Comparison of ENCODE assay signal across 6 cellular contexts in genomic region chr10:119276194-119276593, GRCh38.
DNase-seq lines count a peak whose midpoint lies in the region; ATAC-seq and TF ChIP-seq lines count a peak whose summit lies in the region.
"Not testable (repeated sequence)": the region's sequence is repeated elsewhere in the genome, so short reads cannot be mapped to it uniquely, and the experiment has no call there.

No MANE protein-coding gene starts in this region.

- ATAC-seq in thoracic aorta (ENCODE audit: insufficient number of reproducible peaks, low FRiP score, low read depth), result not testable (repeated sequence)

- H3K9me3 Mint-ChIP-seq in IgD-negative memory B cell, result not testable (repeated sequence)

- peaks cover 25 to 53% (median 37%) of the 10 kb centered on the region in 3 donors for H3K4me1 Mint-ChIP-seq in IgD-negative memory B cell

- not testable (repeated sequence) for H4K20me1 ChIP-seq in GM23248 (ENCODE audit: insufficient read depth)

- not testable (repeated sequence) for H2AFZ ChIP-seq in GM23248

- H3K4me3 ChIP-seq in GM23248; HEK293 (ENCODE audit: low read depth, low read length); adipocyte (ENCODE audit: low read length); left ventricle myocardium inferior; thoracic aorta: not testable (repeated sequence)

- intact Hi-C loops in left ventricle myocardium inferior (cut with micrococcal nuclease), result not testable (repeated sequence)

- H3K27ac Mint-ChIP-seq in IgD-negative memory B cell, result peak overlapping the region in 2 of 3 donors; percentile 44 to 47

- H3K9me3 ChIP-seq in GM23248 (ENCODE audit: low read depth); HEK293 (ENCODE audit: control insufficient read depth, insufficient read depth, low read depth, low read length); adipocyte (ENCODE audit: control insufficient read depth, low read length); left ventricle myocardium inferior (replicated peaks); thoracic aorta: not testable (repeated sequence)

- not testable (repeated sequence) for H3K27me3 Mint-ChIP-seq in IgD-negative memory B cell

- POLR2A ChIA-PET in HEK293 (lab: Yijun Ruan, JAX), result not testable (repeated sequence)

- WGBS in GM23248 (ENCODE audit: low coverage in 1 of 2, low lambda C conversion rate in 2 of 2, missing lambda C conversion rate in 2 of 2), 2 experiments, result 0 to 50% methylated on average over 1 to 3 of the region's 4 CpGs

- not testable (repeated sequence) for H3K36me3 ChIP-seq in GM23248 (ENCODE audit: low read depth); HEK293 (ENCODE audit: control insufficient read depth in 2 of 2, insufficient read depth in 1 of 2, low read length in 2 of 2); adipocyte (ENCODE audit: control insufficient read depth, insufficient read depth, low read length, severe bottlenecking); left ventricle myocardium inferior; thoracic aorta

- CTCF ChIA-PET in HEK293 (lab: Yijun Ruan, JAX), result not testable (repeated sequence)

- H3K27ac ChIP-seq in GM23248, result peak overlapping the region; percentile 49; the same call in 1 of the 2 replicates
- H3K27ac ChIP-seq in HEK293 (ENCODE audit: extremely low read depth, low read depth, low read length), result not testable (repeated sequence)
- peak overlapping the region; percentile 87 for H3K27ac ChIP-seq in left ventricle myocardium inferior (replicated peaks)
- peak overlapping the region; percentile 31 to 69 for H3K27ac ChIP-seq in thoracic aorta

- H3K9me2 ChIP-seq in GM23248 (ENCODE audit: insufficient read depth), result not testable (repeated sequence)

- H3K27me3 ChIP-seq in GM23248 (replicated peaks; ENCODE audit: insufficient read depth); adipocyte (replicated peaks; ENCODE audit: control insufficient read depth, insufficient read depth, low read length); left ventricle myocardium inferior (ENCODE audit: low read depth); thoracic aorta (replicated peaks; ENCODE audit: insufficient read depth): not testable (repeated sequence)

- TF ChIP-seq CTCF in HEK293 (tag by site-specific recombination; IDR thresholded peaks at IDR 0.05); left ventricle myocardium inferior (IDR thresholded peaks at IDR 0.05; ENCODE audit: borderline replicate concordance); thoracic aorta (IDR thresholded peaks at IDR 0.05): not testable (repeated sequence)

- peaks cover 26% of the 10 kb centered on the region for H3K4me1 ChIP-seq in GM23248 (ENCODE audit: insufficient read depth)
- H3K4me1 ChIP-seq in HEK293 (ENCODE audit: control insufficient read depth, insufficient read depth, low read length), result not testable (repeated sequence)
- H3K4me1 ChIP-seq in adipocyte (ENCODE audit: control insufficient read depth, insufficient read depth, low read length), result peaks cover 22% of the 10 kb centered on the region
- peaks cover 85% of the 10 kb centered on the region for H3K4me1 ChIP-seq in left ventricle myocardium inferior
- peaks cover 26 to 84% of the 10 kb centered on the region in 2 donors for H3K4me1 ChIP-seq in thoracic aorta (ENCODE audit: control insufficient read depth in 1 of 2, low read depth in 2 of 2)

- H3F3A ChIP-seq in GM23248 (ENCODE audit: insufficient read depth), result peaks cover 21% of the 10 kb centered on the region

- not testable (repeated sequence) for H3K4me3 Mint-ChIP-seq in IgD-negative memory B cell

- not testable (repeated sequence) for H3K9ac ChIP-seq in GM23248
- peak overlapping the region; percentile 68 for H3K9ac ChIP-seq in adipocyte (ENCODE audit: low read length)

- in situ Hi-C loops in GM23248 (cut with MboI), result not testable (repeated sequence)

- H3K4me2 ChIP-seq in GM23248 (ENCODE audit: unreplicated experiment), result peak overlapping the region; percentile 74

- not testable (repeated sequence) for DNase-seq in GM23248; adipocyte (ENCODE audit: low read depth); left ventricle myocardium inferior; thoracic aorta (ENCODE audit: low spot score)

- peaks cover 10% of the 10 kb centered on the region for H3K36me3 Mint-ChIP-seq in IgD-negative memory B cell

- peaks cover 77% of the 10 kb centered on the region for H3K79me2 ChIP-seq in GM23248 (ENCODE audit: insufficient read depth)

TF ChIP-seq in HEK293, 187 proteins besides CTCF, POLR2A, EP300 and RAD21:
- TF ChIP-seq, protein P1, sequence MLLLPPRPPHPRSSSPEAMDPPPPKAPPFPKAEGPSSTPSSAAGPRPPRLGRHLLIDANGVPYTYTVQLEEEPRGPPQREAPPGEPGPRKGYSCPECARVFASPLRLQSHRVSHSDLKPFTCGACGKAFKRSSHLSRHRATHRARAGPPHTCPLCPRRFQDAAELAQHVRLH (tag by site-specific recombination; IDR thresholded peaks at IDR 0.05), result 0 out of 2 replicates have a peak, but pooled peaks have one; percentile 18
- peak; percentile 90 for TF ChIP-seq ZNF146 (tag by site-specific recombination; IDR thresholded peaks at IDR 0.05)
